In the genomic region with DNA sequence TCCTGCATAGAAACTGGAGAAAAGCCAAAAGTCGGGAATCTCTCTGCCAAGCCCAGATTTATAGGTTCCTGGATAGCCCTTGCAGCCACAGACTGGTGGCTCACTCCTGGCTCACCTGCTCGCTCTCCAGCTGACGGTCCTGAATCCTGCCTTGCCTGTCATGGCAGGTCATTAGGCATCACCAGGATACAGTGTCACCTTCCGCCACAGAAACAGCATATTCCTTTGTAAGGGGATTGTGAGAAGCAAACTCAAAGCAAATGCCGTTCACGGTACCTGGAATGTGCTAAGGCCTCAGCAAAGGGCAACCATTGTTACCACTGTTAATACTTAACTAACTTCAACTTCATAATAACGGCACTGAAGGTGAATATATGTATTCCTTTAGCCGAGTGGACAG, we compare ENCODE assay signal across 31 cellular contexts. TPM values are rescaled to one million over a fixed set of nuclear protein-coding genes. Genes with fewer than 3 reads are reported as not detected.
DNase-seq lines count a peak whose midpoint lies in the region; TF ChIP-seq lines count a peak whose summit lies in the region.
"Had no signal": no experiment of that assay in that cellular context is flagged by ENCODE, and none has a peak within 500 bp of the region (broad histone marks: within the 10 kb centered on the region; RNA-seq: fewer than 3 reads in every experiment).

No MANE protein-coding gene starts in this region.

- H3K9me3 ChIP-seq in MM.1S (replicated peaks; ENCODE audit: insufficient read depth, low read length): no peaks in the 10 kb centered on the region
- H3K9me3 ChIP-seq in colonic mucosa: no peaks in the 10 kb centered on the region
- H3K9me3 ChIP-seq: Peyer's patch, SJSA1, testis had no signal

- intact Hi-C loops in colonic mucosa (cut with DNase I): no loop called here

- no peak overlapping the region for H2AFZ ChIP-seq in MM.1S (ENCODE audit: low read length)

- H3K27ac ChIP-seq in MM.1S (ENCODE audit: low read length) (no peak overlapping the region), colonic mucosa (peak overlapping the region; percentile 5)
- H3K27ac ChIP-seq: dorsolateral prefrontal cortex, Peyer's patch, SJSA1, testis had no signal

- no peaks in the 10 kb centered on the region for H4K20me1 ChIP-seq in MM.1S (ENCODE audit: insufficient read depth, low read length)

- H3K36me3 ChIP-seq in MM.1S (replicated peaks; ENCODE audit: insufficient read depth, low read length) (no peaks in the 10 kb centered on the region), colonic mucosa (no peaks in the 10 kb centered on the region)
- H3K36me3 ChIP-seq: Peyer's patch, SJSA1 had no signal

- no peak overlapping the region for H3K9ac ChIP-seq in MM.1S (ENCODE audit: low read length)
- H3K9ac ChIP-seq in colonic mucosa (ENCODE audit: low read depth in 2 of 2, low read length in 2 of 2): no peak overlapping the region

- in situ Hi-C loops in GM13976 (cut with MboI; ENCODE audit: low sequenced_read_pairs, unreplicated experiment): no loop called here

- H3F3A ChIP-seq in MM.1S (ENCODE audit: insufficient read depth, low read length): no peaks in the 10 kb centered on the region

- DNase-seq in DMS153 (lab: John Stamatoyannopoulos, UW) (peak; percentile 26), MM.1S (no peak), colonic mucosa (peak; percentile 49), renal cortical epithelial cell (ENCODE audit: low read depth) (peak; percentile 65), AG08396 (ENCODE audit: low spot score) (no peak), GM13976 (ENCODE audit: low spot score) (no peak), hepatic stellate cell (ENCODE audit: low spot score) (no peak)
- DNase-seq: activated CD4-positive, CD25-positive, alpha-beta regulatory T cell treated with anti-CD3 and anti-CD28 coated beads, Interleukin-2, amount 50 U/mL, for 72 hours; activated CD8-positive, alpha-beta T cell treated with anti-CD3 and anti-CD28 coated beads for 36 hours; activated effector memory CD4-positive, alpha-beta T cell treated with Interleukin-2 at 50 U/mL for 16 hours; activated naive CD8-positive, alpha-beta T cell treated with anti-CD3 and anti-CD28 coated beads for 36 hours; activated T-cell treated with anti-CD3 and anti-CD28 coated beads for 4 hours; CD4-positive, CD25-positive, alpha-beta regulatory T cell; central memory CD4-positive, alpha-beta T cell; DMS79 treated with DMSO at 0.1 percent for 48 hours; dorsolateral prefrontal cortex; HCEC 1CT; Kasumi-1; left cardiac atrium; naive thymus-derived CD8-positive, alpha-beta T cell; NCI-H2171; NCI-H510A treated with DMSO at 0.1 percent for 48 hours; occipital lobe; Peyer's patch; stimulated activated CD4-positive, alpha-beta T cell treated with anti-CD3 and anti-CD28 coated beads, Interleukin-4, amount 100 ng/mL, for 1 hour; stimulated activated naive B cell treated with anti-CD40 and anti-IgM and Interleukin-4, amounts not matched to agents 10 μg/mL and 1 μg/mL and 100 μg/mL, for 72 hours; T-cell; testis had no signal

- no peaks in the 10 kb centered on the region for H3K27me3 ChIP-seq in MM.1S (replicated peaks; ENCODE audit: insufficient read depth, low read length)
- no peaks in the 10 kb centered on the region for H3K27me3 ChIP-seq in colonic mucosa
- H3K27me3 ChIP-seq: dorsolateral prefrontal cortex, Peyer's patch, SJSA1, testis had no signal

- H3K4me1 ChIP-seq in MM.1S (ENCODE audit: low read length): peaks cover 14% of the 10 kb centered on the region
- peaks cover 11% of the 10 kb centered on the region for H3K4me1 ChIP-seq in colonic mucosa
- H3K4me1 ChIP-seq: Peyer's patch, testis had no signal

- H3K9me2 ChIP-seq in MM.1S (replicated peaks; ENCODE audit: insufficient read depth, low read length): no peaks in the 10 kb centered on the region

- H3K79me2 ChIP-seq in MM.1S (ENCODE audit: low read length): no peaks in the 10 kb centered on the region

- H3K4me2 ChIP-seq in MM.1S (ENCODE audit: low read depth, low read length): peak overlapping the region; percentile 30; the same call in 1 of the 2 replicates

- H3K4me3 ChIP-seq in MM.1S (ENCODE audit: low read length) (no peak overlapping the region), colonic mucosa (no peak overlapping the region)
- H3K4me3 ChIP-seq: dorsolateral prefrontal cortex, Peyer's patch, SJSA1, testis had no signal

- no peak for TF ChIP-seq CTCF in MM.1S (IDR thresholded peaks at IDR 0.05; ENCODE audit: low read length)
- no peak for TF ChIP-seq CTCF in colonic mucosa (IDR thresholded peaks at IDR 0.05)
- TF ChIP-seq CTCF in GM13976 (IDR thresholded peaks at IDR 0.05; ENCODE audit: borderline replicate concordance, control extremely low read depth, extremely low read depth, insufficient read depth, missing control alignments): no peak

RNA-seq across cellular contexts. Expression of gene GPR45, which starts 57.1 kb away (rescaled TPM):
- total RNA-seq in colonic mucosa (not detected), renal cortical epithelial cell (not detected in 2 replicates)
- total RNA-seq: activated CD8-positive, alpha-beta T cell treated with anti-CD3 and anti-CD28 coated beads for 36 hours; activated naive CD8-positive, alpha-beta T cell treated with anti-CD3 and anti-CD28 coated beads for 36 hours; astrocyte; CD4-positive, CD25-positive, alpha-beta regulatory T cell; left cardiac atrium; mesenteric fat pad; naive thymus-derived CD8-positive, alpha-beta T cell; Peyer's patch; T-cell had no signal

Comparison
In these comparisons a context has a peak if more than half of its experiments do, and no peak if none do; other contexts are left out.
1. DNase-seq: peak in DMS153 (single experiment), colonic mucosa (single experiment) and renal cortical epithelial cell (single experiment); none in MM.1S (single experiment), AG08396 (single experiment), GM13976 (single experiment) and hepatic stellate cell (single experiment).